ENCODE assay signal across 8 cellular contexts in genomic region chr13:112690242-112690943, GRCh38. TPM values are rescaled to one million over a fixed set of nuclear protein-coding genes. Genes with fewer than 3 reads are reported as not detected.
A peak's percentile ranks its signal among the peaks of the same experiment; 100 is the strongest.
DNase-seq lines count a peak whose midpoint lies in the region; ATAC-seq and TF ChIP-seq lines count a peak whose summit lies in the region.

No MANE protein-coding gene starts in this region.

- peak; percentile 49 for DNase-seq in activated CD4-positive, alpha-beta T cell treated with anti-CD3 and anti-CD28 coated beads for 36 hours
- no peak for DNase-seq in activated CD4-positive, alpha-beta T cell treated with anti-CD3 and anti-CD28 coated beads, Interleukin-2, amount 50 U/mL, for 4 hours
- peak; percentile 22 for DNase-seq in HEK293T (ENCODE audit: extremely low spot score)
- DNase-seq in MG63, result peak; percentile 34
- peak; percentile 31 for DNase-seq in activated naive CD4-positive, alpha-beta T cell treated with Interleukin-2 at 50 U/mL for 16 hours
- peak in 35 of 42 donors; percentile 17 to 66 (median 43) for DNase-seq in head of caudate nucleus
- DNase-seq in kidney tubule cell (ENCODE audit: low spot score), result no peak

- peak overlapping the region; percentile 75 for H3K4me2 ChIP-seq in parathyroid adenoma (ENCODE audit: low read length)

- H3K4me3 ChIP-seq in MG63 (peak overlapping the region; percentile 74), parathyroid adenoma (ENCODE audit: low read depth, low read length) (peak overlapping the region; percentile 67)

- CTCF ChIA-PET in activated CD4-positive, alpha-beta T cell treated with anti-CD3 and anti-CD28 coated beads for 36 hours (lab: Charles Lee), result no interaction called here
- CTCF ChIA-PET in HEK293T (lab: Yijun Ruan, JAX), result no interaction called here

- H3K4me1 Mint-ChIP-seq in activated CD4-positive, alpha-beta T cell treated with anti-CD3 and anti-CD28 coated beads for 36 hours, result peaks cover 56% of the 10 kb centered on the region

- peak overlapping the region; percentile 44 for H3K27ac ChIP-seq in parathyroid adenoma

- TF ChIP-seq CTCF in parathyroid adenoma (IDR thresholded peaks at IDR 0.05), result no peak

- no peaks in the 10 kb centered on the region for H3K9me3 Mint-ChIP-seq in activated CD4-positive, alpha-beta T cell treated with anti-CD3 and anti-CD28 coated beads for 36 hours (ENCODE audit: low read depth)

- no peaks in the 10 kb centered on the region for H3K36me3 ChIP-seq in MG63
- H3K36me3 ChIP-seq in parathyroid adenoma (ENCODE audit: control insufficient read depth, insufficient read depth, low read length), result no peaks in the 10 kb centered on the region

- no peaks in the 10 kb centered on the region for H3K27me3 Mint-ChIP-seq in activated CD4-positive, alpha-beta T cell treated with anti-CD3 and anti-CD28 coated beads for 36 hours

- H3K4me3 Mint-ChIP-seq in activated CD4-positive, alpha-beta T cell treated with anti-CD3 and anti-CD28 coated beads for 36 hours, result peak overlapping the region; percentile 84

- peak overlapping the region; percentile 72 for H3K27ac Mint-ChIP-seq in activated CD4-positive, alpha-beta T cell treated with anti-CD3 and anti-CD28 coated beads for 36 hours

- ATAC-seq in activated CD4-positive, alpha-beta T cell treated with anti-CD3 and anti-CD28 coated beads for 36 hours, result peak; percentile 1

- H3K79me2 ChIP-seq in parathyroid adenoma, result peaks cover 15% of the 10 kb centered on the region

- H3K4me1 ChIP-seq in parathyroid adenoma, result peaks cover 3% of the 10 kb centered on the region

- peak overlapping the region; percentile 14 for H3K9ac ChIP-seq in parathyroid adenoma

- POLR2A ChIA-PET in activated CD4-positive, alpha-beta T cell treated with anti-CD3 and anti-CD28 coated beads for 36 hours (lab: Charles Lee), result no interaction called here
- POLR2A ChIA-PET in HEK293T (lab: Yijun Ruan, JAX), result interaction anchor here (1.2 kb wide), 1 partner anchor 15 kb away, joined by 3 read pairs; no protein-coding TSS in a partner anchor

- peaks cover 6% of the 10 kb centered on the region for H3K36me3 Mint-ChIP-seq in activated CD4-positive, alpha-beta T cell treated with anti-CD3 and anti-CD28 coated beads for 36 hours (ENCODE audit: low read depth)

- peak overlapping the region; percentile 73 for H2AFZ ChIP-seq in parathyroid adenoma

- intact Hi-C loops in activated CD4-positive, alpha-beta T cell treated with anti-CD3 and anti-CD28 coated beads for 36 hours (cut with DNase I, micrococcal nuclease), result loop anchor here in 1 of 2 experiments (2.0 kb wide), 2 partner anchors 184 to 606 kb away; partner anchors contain the start of gene LAMP1
- intact Hi-C loops in head of caudate nucleus (cut with DNase I), result loop anchor here (5.0 kb wide), 2 partner anchors 57 to 182 kb away; no protein-coding TSS in a partner anchor

- H3K9me3 ChIP-seq in MG63 (no peaks in the 10 kb centered on the region), parathyroid adenoma (ENCODE audit: control insufficient read depth, low read length) (no peaks in the 10 kb centered on the region)

- H3K27me3 ChIP-seq in MG63, result no peaks in the 10 kb centered on the region
- H3K27me3 ChIP-seq in parathyroid adenoma (ENCODE audit: control insufficient read depth, insufficient read depth, low read length), result no peaks in the 10 kb centered on the region

TF ChIP-seq in HEK293T, 16 proteins besides CTCF, POLR2A, EP300 and RAD21:
- TF ChIP-seq L3MBTL2 (conservative IDR thresholded peaks at IDR 0.05), result no peak
- TF ChIP-seq NFRKB (IDR thresholded peaks at IDR 0.05), result no peak
- no peak for TF ChIP-seq FOXA1 (IDR thresholded peaks at IDR 0.05)
- TF ChIP-seq HDGF (IDR thresholded peaks at IDR 0.05; ENCODE audit: borderline replicate concordance), result no peak
- no peak for TF ChIP-seq FOXM1 (IDR thresholded peaks at IDR 0.05; ENCODE audit: borderline replicate concordance)
- no peak for TF ChIP-seq LEF1 (IDR thresholded peaks at IDR 0.05; ENCODE audit: borderline replicate concordance)
- no peak for TF ChIP-seq SP1 (IDR thresholded peaks at IDR 0.05)
- TF ChIP-seq SUZ12 (IDR thresholded peaks at IDR 0.05), result no peak
- no peak for TF ChIP-seq FOXK2 (IDR thresholded peaks at IDR 0.05)
- TF ChIP-seq ZNF384 (IDR thresholded peaks at IDR 0.05), result no peak
- TF ChIP-seq ELF4 (IDR thresholded peaks at IDR 0.05), result no peak
- no peak for TF ChIP-seq PKNOX1 (IDR thresholded peaks at IDR 0.05)
- TF ChIP-seq CTBP1 (IDR thresholded peaks at IDR 0.05; ENCODE audit: borderline replicate concordance), result no peak
- TF ChIP-seq BHLHE40 (IDR thresholded peaks at IDR 0.05; ENCODE audit: borderline replicate concordance), result no peak
- no peak for TF ChIP-seq TARDBP (IDR thresholded peaks at IDR 0.05)
- TF ChIP-seq ARNT (IDR thresholded peaks at IDR 0.05), result no peak
TF ChIP-seq in HEK293T: peak in this region for 0.

RNA-seq across cellular contexts. Expression of gene ATP11A, which starts 0.6 kb away (rescaled TPM):
- 10 to 100 TPM; 42.1 to 50.7 TPM for total RNA-seq in activated CD4-positive, alpha-beta T cell treated with anti-CD3 and anti-CD28 coated beads for 36 hours
- total RNA-seq in MG63 (2014; rRNA removed; shearing (Covaris generic); ENCODE audit: low replicate concordance), result 2.5 and 2.7 TPM in 2 replicates

Comparison
In these comparisons a context has a peak if more than half of its experiments do, and no peak if none do; other contexts are left out.
1. DNase-seq: peak in activated CD4-positive, alpha-beta T cell treated with anti-CD3 and anti-CD28 coated beads for 36 hours (single experiment), HEK293T (single experiment), MG63 (single experiment), activated naive CD4-positive, alpha-beta T cell treated with Interleukin-2 at 50 U/mL for 16 hours (single experiment) and head of caudate nucleus (35 of 42); none in activated CD4-positive, alpha-beta T cell treated with anti-CD3 and anti-CD28 coated beads, Interleukin-2, amount 50 U/mL, for 4 hours (0 of 2) and kidney tubule cell (single experiment).
2. RNA of gene ATP11A, which starts 0.6 kb away (total RNA-seq): 42.1 to 50.7 TPM in activated CD4-positive, alpha-beta T cell treated with anti-CD3 and anti-CD28 coated beads for 36 hours; 2.5 to 2.7 TPM in MG63; every median in the first group is over 10 times any median in the second.